ENCODE assay signal across 9 cellular contexts in the genomic region with DNA sequence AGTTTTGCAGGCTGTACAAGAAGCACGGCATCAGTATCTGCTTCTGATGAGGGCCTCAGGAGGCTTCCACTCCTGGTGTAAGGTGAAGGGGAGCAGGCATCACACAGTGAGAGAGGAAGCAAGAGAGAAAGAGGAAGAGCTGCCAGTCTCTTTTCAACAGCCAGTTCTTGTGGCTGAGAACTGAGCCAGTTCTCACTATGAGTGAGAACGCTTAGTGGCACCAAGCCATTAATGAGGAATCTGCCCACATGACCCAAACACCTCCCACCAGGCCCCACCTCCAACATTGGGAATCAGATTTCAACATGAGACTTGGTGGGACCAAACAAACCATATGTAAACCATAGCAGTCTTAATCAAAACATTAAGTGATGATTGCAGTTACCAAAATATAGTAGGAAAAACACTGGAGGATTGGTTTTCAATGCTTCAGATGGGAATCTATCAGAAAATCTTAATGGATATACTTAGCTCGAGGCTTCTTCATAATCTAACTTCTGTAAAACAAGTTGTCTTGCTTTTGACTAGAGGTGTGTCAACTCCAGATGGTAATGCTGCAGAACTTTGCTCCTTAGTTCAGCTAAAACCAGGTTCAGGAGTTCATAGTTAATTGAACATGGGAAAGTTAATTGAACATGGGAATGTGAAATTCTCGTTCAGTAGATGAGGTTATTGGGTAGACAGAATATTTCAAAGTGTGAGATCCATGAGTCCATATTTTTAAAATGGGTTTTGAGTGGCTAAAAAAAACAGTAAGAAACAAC. TPM values are rescaled to one million over a fixed set of nuclear protein-coding genes. Genes with fewer than 3 reads are reported as not detected.
DNase-seq lines count a peak whose midpoint lies in the region; ATAC-seq, FAIRE-seq and TF ChIP-seq lines count a peak whose summit lies in the region.
"Had no signal": no experiment of that assay in that cellular context is flagged by ENCODE, and none has a peak within 500 bp of the region (broad histone marks: within the 10 kb centered on the region; RNA-seq: fewer than 3 reads in every experiment).

No MANE protein-coding gene starts in this region.

- peaks cover 4 to 21% (median 13%) of the 10 kb centered on the region in 4 experiments for H3K4me1 ChIP-seq in H1 (replicated peaks in 1 of 4; ENCODE audit: control insufficient read depth in 3 of 4, insufficient read depth in 4 of 4, low read length in 3 of 4)
- H3K4me1 ChIP-seq in SJCRH30, result no peaks in the 10 kb centered on the region

- H2AK5ac ChIP-seq in H1 (ENCODE audit: low read depth, low read length), result no peak overlapping the region

- peak overlapping the region in 1 of 10 donors; percentile 61 for H3K4me3 Mint-ChIP-seq in naive thymus-derived CD8-positive, alpha-beta T cell

- H3K36me3 Mint-ChIP-seq in naive thymus-derived CD8-positive, alpha-beta T cell, result peaks cover 0 to 9% (median 6%) of the 10 kb centered on the region in 3 donors

- H3K79me1 ChIP-seq in H1 (ENCODE audit: low read depth, low read length), result peaks cover 8% of the 10 kb centered on the region

- no peak for TF ChIP-seq RAD21 in H1 (IDR thresholded peaks at IDR 0.05 in 1 of 2, conservative IDR thresholded peaks at IDR 0.05 in 1 of 2; ENCODE audit: low read depth in 2 of 2, low read length in 2 of 2)

- H2BK12ac ChIP-seq in H1 (ENCODE audit: low read depth, low read length), result no peak overlapping the region

- H3K36me3 ChIP-seq in H1 (ENCODE audit: control insufficient read depth in 2 of 4, insufficient read depth in 4 of 4, low read length in 3 of 4), result no peaks in the 10 kb centered on the region
- H3K36me3 ChIP-seq in SJCRH30, result 0 out of 2 replicates have a peak, but pooled peaks cover 4% of the 10 kb centered on the region

- peaks cover 9 to 17% of the 10 kb centered on the region in 2 experiments for H4K20me1 ChIP-seq in H1 (replicated peaks in 1 of 2; ENCODE audit: control insufficient read depth in 1 of 2, insufficient read depth in 2 of 2, low read length in 2 of 2)

- no peak overlapping the region for H3K27ac ChIP-seq in H1 (ENCODE audit: low read depth, low read length)
- H3K27ac ChIP-seq in SJCRH30, result no peak overlapping the region
- H3K27ac ChIP-seq: KMS-11 had no signal

- H3K27me3 ChIP-seq in H1 (replicated peaks in 1 of 4; ENCODE audit: control insufficient read depth in 3 of 4, extremely low read depth in 1 of 4, insufficient read depth in 3 of 4, low read length in 3 of 4), result no peaks in the 10 kb centered on the region
- H3K27me3 ChIP-seq in SJCRH30, result no peaks in the 10 kb centered on the region

- 94% methylated on average over 4 of the region's 4 CpGs; no CpG with 5 or more reads in 1 of the 2 experiments for WGBS in H1 (ENCODE audit: extremely low coverage in 1 of 2, insufficient coverage in 1 of 2, insufficient read length in 1 of 2, insufficient replicate concordance in 2 of 2, low coverage in 1 of 2, low lambda C conversion rate in 2 of 2, missing lambda C conversion rate in 1 of 2), 2 experiments

- peak overlapping the region; percentile 72; the same call in 1 of the 2 replicates for H4K8ac ChIP-seq in H1 (ENCODE audit: extremely low read depth, insufficient read depth, low read length)

- H3K79me2 ChIP-seq in H1 (ENCODE audit: control insufficient read depth in 1 of 2, insufficient read depth in 2 of 2, low read length in 2 of 2), result peaks cover 12 to 99% of the 10 kb centered on the region in 2 experiments; a peak in 3 of 4 replicates

- no peak overlapping the region for H2BK15ac ChIP-seq in H1 (ENCODE audit: low read length)

- CTCF ChIA-PET in H1 (lab: Charles Lee; ENCODE audit: partially characterized antibody), result interaction anchor here (2.2 kb wide), 1 partner anchor 13 kb away, joined by 12 read pairs; the partner anchor contains the start of gene FAR1

- no peaks in the 10 kb centered on the region for H3K27me3 Mint-ChIP-seq in naive thymus-derived CD8-positive, alpha-beta T cell

- no peak overlapping the region for H4K91ac ChIP-seq in H1 (replicated peaks; ENCODE audit: insufficient read length, low read length)

- no peak overlapping the region for H2BK5ac ChIP-seq in H1 (ENCODE audit: low read depth, low read length)

- TF ChIP-seq EP300 in H1 (IDR thresholded peaks at IDR 0.05; ENCODE audit: borderline replicate concordance in 1 of 2, low read depth in 2 of 2, low read length in 2 of 2), result no peak

- no peak overlapping the region; a peak in 1 of 4 replicates for H3K4me2 ChIP-seq in H1 (ENCODE audit: insufficient read depth in 1 of 2, low read depth in 2 of 2, low read length in 2 of 2)
- H3K4me2 ChIP-seq: KMS-11 had no signal

- H2AFZ ChIP-seq in H1 (ENCODE audit: low read length), result no peak overlapping the region

- no peak overlapping the region for H3K9ac ChIP-seq in H1 (replicated peaks in 1 of 4; ENCODE audit: extremely low read depth in 1 of 4, low read depth in 3 of 4, low read length in 3 of 4)
- H3K9ac ChIP-seq: KMS-11 had no signal

- TF ChIP-seq POLR2A in H1 (IDR thresholded peaks at IDR 0.05; ENCODE audit: control extremely low read depth in 1 of 2, low read depth in 2 of 2, low read length in 2 of 2), result no peak

- intact Hi-C loops in posterior cingulate gyrus (cut with DNase I), result no loop called here

- no peak overlapping the region for H3K14ac ChIP-seq in H1 (ENCODE audit: insufficient read length)

- no peak overlapping the region for H3K4ac ChIP-seq in H1 (replicated peaks; ENCODE audit: insufficient read length, low read depth, low read length)

- no peak overlapping the region for H3K56ac ChIP-seq in H1 (replicated peaks; ENCODE audit: insufficient read length, low read depth, low read length)

- peaks cover 7 to 81% (median 58%) of the 10 kb centered on the region in 4 donors for H3K4me1 Mint-ChIP-seq in naive thymus-derived CD8-positive, alpha-beta T cell

- H3K18ac ChIP-seq in H1 (ENCODE audit: extremely low read depth, low read length), result no peak overlapping the region

- no peaks in the 10 kb centered on the region for H3K23me2 ChIP-seq in H1 (ENCODE audit: low read depth, low read length)

- H2BK20ac ChIP-seq in H1 (ENCODE audit: low read length), result no peak overlapping the region

- H2BK120ac ChIP-seq in H1 (replicated peaks; ENCODE audit: low read depth, low read length), result no peak overlapping the region

- no peak overlapping the region for H3K23ac ChIP-seq in H1 (ENCODE audit: insufficient read length)

- TF ChIP-seq CTCF in H1 (IDR thresholded peaks at IDR 0.05; ENCODE audit: control extremely low read depth in 1 of 3, insufficient read depth in 1 of 3, low read depth in 1 of 3, low read length in 3 of 3), result no peak

- H3K9me3 ChIP-seq in H1 (ENCODE audit: insufficient read depth in 2 of 2, low read depth in 1 of 2, low read length in 1 of 2) (no peaks in the 10 kb centered on the region), SJCRH30 (replicated peaks) (no peaks in the 10 kb centered on the region; the same call in 1 of the 2 replicates)

- ATAC-seq in GM21423 (IDR thresholded peaks at IDR 0.05; ENCODE audit: unreplicated experiment), result peak; percentile 90
- ATAC-seq in HG03457 (IDR thresholded peaks at IDR 0.05; ENCODE audit: unreplicated experiment), result peak; percentile 74
- ATAC-seq in naive thymus-derived CD8-positive, alpha-beta T cell, result no peak

- POLR2A ChIA-PET in H1 (lab: Charles Lee; ENCODE audit: partially characterized antibody), result interaction anchor here (1.2 kb wide), 1 partner anchor 20 kb away, joined by 3 read pairs; no protein-coding TSS in a partner anchor
- POLR2A ChIA-PET in naive thymus-derived CD8-positive, alpha-beta T cell (lab: Charles Lee), result no interaction called here

- no peak for FAIRE-seq in H1 (lab: Jason Lieb, UNC)

- peak; percentile 50 for DNase-seq in GDM1 (lab: John Stamatoyannopoulos, UW)
- no peak for DNase-seq in H1 (ENCODE audit: low read depth in 1 of 2, low spot score in 2 of 2)
- DNase-seq in AG08396 (ENCODE audit: low spot score), result no peak
- no peak for DNase-seq in SJCRH30
- no peak for DNase-seq in naive thymus-derived CD8-positive, alpha-beta T cell
- DNase-seq in posterior cingulate gyrus, result no peak

- no peaks in the 10 kb centered on the region for H3K9me3 Mint-ChIP-seq in naive thymus-derived CD8-positive, alpha-beta T cell

- H4K5ac ChIP-seq in H1 (ENCODE audit: insufficient read length, low read depth, low read length), result no peak overlapping the region

- H3K4me3 ChIP-seq in H1 (ENCODE audit: extremely low read depth in 1 of 4, insufficient read depth in 2 of 4, low read depth in 3 of 4, low read length in 4 of 4) (no peak overlapping the region), SJCRH30 (no peak overlapping the region)

- peak overlapping the region in 3 of 10 donors; percentile 31 to 57 (median 46) for H3K27ac Mint-ChIP-seq in naive thymus-derived CD8-positive, alpha-beta T cell

TF ChIP-seq in H1, 55 proteins besides CTCF, POLR2A, EP300 and RAD21 (continues in another document):
- TF ChIP-seq HDAC6 (IDR thresholded peaks at IDR 0.05; ENCODE audit: low read depth, low read length) (no peak), GTF2F1 (IDR thresholded peaks at IDR 0.05; ENCODE audit: borderline replicate concordance, low read depth, low read length) (no peak), TEAD4 (IDR thresholded peaks at IDR 0.05; ENCODE audit: low read depth, low read length) (no peak), NANOG (IDR thresholded peaks at IDR 0.05; ENCODE audit: insufficient read depth, low read depth, low read length, poor library complexity, severe bottlenecking) (no peak), POU5F1 (IDR thresholded peaks at IDR 0.05; ENCODE audit: low read depth, low read length) (no peak)
- TF ChIP-seq, protein P1, sequence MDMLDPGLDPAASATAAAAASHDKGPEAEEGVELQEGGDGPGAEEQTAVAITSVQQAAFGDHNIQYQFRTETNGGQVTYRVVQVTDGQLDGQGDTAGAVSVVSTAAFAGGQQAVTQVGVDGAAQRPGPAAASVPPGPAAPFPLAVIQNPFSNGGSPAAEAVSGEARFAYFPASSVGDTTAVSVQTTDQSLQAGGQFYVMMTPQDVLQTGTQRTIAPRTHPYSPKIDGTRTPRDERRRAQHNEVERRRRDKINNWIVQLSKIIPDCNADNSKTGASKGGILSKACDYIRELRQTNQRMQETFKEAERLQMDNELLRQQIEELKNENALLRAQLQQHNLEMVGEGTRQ (IDR thresholded peaks at IDR 0.05; ENCODE audit: low read length), result 0 out of 2 replicates have a peak, but pooled peaks have one; percentile 19

RNA-seq across cellular contexts. Expression of gene FAR1, which starts 12.2 kb away (rescaled TPM):
- total RNA-seq in H1 (2021; fragmentation: NEBNext Ultra II Directional; extraction: Animal tissue kit (Norgen Biotek cat#: 25700)), result 65.1 and 68.5 TPM in 2 replicates
- polyA plus RNA-seq in H1 (2011; rRNA removed), result 17.2 and 29.7 TPM in 2 replicates
- 32.4 TPM for polyA plus RNA-seq in H1 (2011; cell fraction: cytosol; rRNA removed)
- 37.2 TPM for polyA plus RNA-seq in H1 (2011; cell fraction: nucleus; rRNA removed)
- polyA plus RNA-seq in H1 (2012, experiment 1 of 2), result 26.4 to 47.3 TPM (median 40.0 TPM) in 4 replicates
- 2.1 TPM for polyA plus RNA-seq in H1 (2012, experiment 2 of 2)
- 32.3 TPM for polyA plus RNA-seq in H1 (2013, experiment 1 of 2)
- 32.6 TPM for polyA plus RNA-seq in H1 (2013, experiment 2 of 2)
- 89.0 and 160 TPM in 2 replicates for polyA minus RNA-seq in H1 (2011; rRNA and poly(A)+ RNA removed)
- 24.3 TPM for polyA minus RNA-seq in H1 (2011; cell fraction: cytosol; rRNA and poly(A)+ RNA removed)
- polyA minus RNA-seq in H1 (2011; cell fraction: nucleus; rRNA and poly(A)+ RNA removed), result 64.5 TPM
- total RNA-seq in SJCRH30 (2014; rRNA removed; shearing (Covaris generic)), result 73.7 and 88.5 TPM in 2 replicates
- total RNA-seq in naive thymus-derived CD8-positive, alpha-beta T cell, result 10 to 100 TPM; 33.6 to 38.1 TPM
- 10 to 100 TPM in 1 of 3 donors, 1 to 10 TPM in 2; 6.0 to 12.8 (median 7.8) TPM for polyA plus RNA-seq in naive thymus-derived CD8-positive, alpha-beta T cell

Comparison
In these comparisons a context has a peak if more than half of its experiments do, and no peak if none do; other contexts are left out.
1. ATAC-seq: peak in GM21423 (single experiment) and HG03457 (single experiment); none in naive thymus-derived CD8-positive, alpha-beta T cell (0 of 2).